9 cellular contexts compared by ENCODE assay signal in genomic region chr12:131092911-131093901, GRCh38.
DNase-seq lines count a peak whose midpoint lies in the region; ATAC-seq and TF ChIP-seq lines count a peak whose summit lies in the region.
"Had no signal": no experiment of that assay in that cellular context is flagged by ENCODE, and none has a peak within 500 bp of the region (broad histone marks: within the 10 kb centered on the region; RNA-seq: fewer than 3 reads in every experiment).

No MANE protein-coding gene starts in this region.

- H3K4me3 ChIP-seq in Loucy (ENCODE audit: low read length, poor library complexity, severe bottlenecking) (no peak overlapping the region), uterus (no peak overlapping the region), GM23338 (no peak overlapping the region)

- no peaks in the 10 kb centered on the region for H3K27me3 ChIP-seq in Loucy (ENCODE audit: insufficient read depth, low read length, poor library complexity, severe bottlenecking)
- no peaks in the 10 kb centered on the region for H3K27me3 ChIP-seq in uterus
- no peaks in the 10 kb centered on the region for H3K27me3 ChIP-seq in GM23338 (ENCODE audit: insufficient read depth)

- no peaks in the 10 kb centered on the region for H3F3A ChIP-seq in Loucy (ENCODE audit: low read depth)
- no peaks in the 10 kb centered on the region for H3F3A ChIP-seq in GM23338 (replicated peaks; ENCODE audit: low read depth)

- H3K27ac ChIP-seq in uterus: no peak overlapping the region
- no peak overlapping the region for H3K27ac ChIP-seq in GM23338 (ENCODE audit: low read depth)
- H3K27ac ChIP-seq: KMS-11 had no signal

- H3K4me2 ChIP-seq in Loucy (ENCODE audit: low read depth, low read length, poor library complexity, severe bottlenecking) (no peak overlapping the region), GM23338 (no peak overlapping the region)
- H3K4me2 ChIP-seq: KMS-11 had no signal

- peak; percentile 69 for ATAC-seq in GM18511 (IDR thresholded peaks at IDR 0.05; ENCODE audit: unreplicated experiment)
- peak; percentile 71 for ATAC-seq in GM21723 (IDR thresholded peaks at IDR 0.05; ENCODE audit: unreplicated experiment)
- no peak for ATAC-seq in GM23338

- no peaks in the 10 kb centered on the region for H3K4me1 ChIP-seq in Loucy (ENCODE audit: insufficient read depth, low read length, poor library complexity, severe bottlenecking)
- no peaks in the 10 kb centered on the region for H3K4me1 ChIP-seq in uterus
- no peaks in the 10 kb centered on the region for H3K4me1 ChIP-seq in GM23338 (ENCODE audit: insufficient read depth)

- H3K27me3 Mint-ChIP-seq in chondrocyte (ENCODE audit: low read depth) (peaks cover 8% of the 10 kb centered on the region), GM23338 (ENCODE audit: insufficient read depth, low read depth, poor library complexity) (peaks cover 6% of the 10 kb centered on the region)

- no peaks in the 10 kb centered on the region for H3K9me3 ChIP-seq in Loucy (ENCODE audit: insufficient read depth, low read depth, low read length)
- no peaks in the 10 kb centered on the region for H3K9me3 ChIP-seq in uterus

- H3K27ac Mint-ChIP-seq in chondrocyte (ENCODE audit: unreplicated experiment): no peak overlapping the region
- no peak overlapping the region for H3K27ac Mint-ChIP-seq in GM23338

- H2AFZ ChIP-seq in Loucy (ENCODE audit: low read length) (no peak overlapping the region), GM23338 (no peak overlapping the region)

- no peaks in the 10 kb centered on the region for H3K36me3 Mint-ChIP-seq in chondrocyte (ENCODE audit: low read depth)
- no peaks in the 10 kb centered on the region for H3K36me3 Mint-ChIP-seq in GM23338 (ENCODE audit: low read depth)

- TF ChIP-seq CTCF in Loucy (conservative IDR thresholded peaks at IDR 0.05; ENCODE audit: low read length) (0 out of 2 replicates have a peak, but pooled peaks have one; percentile 13), chondrocyte (IDR thresholded peaks at IDR 0.05) (no peak), uterus (IDR thresholded peaks at IDR 0.05) (no peak), GM23338 (conservative IDR thresholded peaks at IDR 0.05; ENCODE audit: low read depth in 2 of 2) (no peak)

- H3K36me3 ChIP-seq in Loucy (ENCODE audit: insufficient read depth, low read length) (no peaks in the 10 kb centered on the region), uterus (no peaks in the 10 kb centered on the region), GM23338 (ENCODE audit: insufficient read depth) (no peaks in the 10 kb centered on the region)

- H3K9me3 Mint-ChIP-seq in chondrocyte (ENCODE audit: low read depth) (no peaks in the 10 kb centered on the region), GM23338 (no peaks in the 10 kb centered on the region)

- intact Hi-C loops in uterus (cut with DNase I; ENCODE audit: low total_unique reads): no loop called here

- no peaks in the 10 kb centered on the region for H4K20me1 ChIP-seq in Loucy (ENCODE audit: insufficient read depth, low read length, poor library complexity, severe bottlenecking)
- H4K20me1 ChIP-seq in GM23338 (replicated peaks; ENCODE audit: insufficient read depth): no peaks in the 10 kb centered on the region

- no peaks in the 10 kb centered on the region for H3K9me2 ChIP-seq in Loucy (replicated peaks; ENCODE audit: low read depth, low read length)
- no peaks in the 10 kb centered on the region for H3K9me2 ChIP-seq in GM23338 (ENCODE audit: insufficient read depth)

- TF ChIP-seq POLR2A in uterus (IDR thresholded peaks at IDR 0.05): no peak

- H3K79me2 ChIP-seq in Loucy (ENCODE audit: insufficient read depth, low read length): no peaks in the 10 kb centered on the region
- H3K79me2 ChIP-seq in GM23338 (replicated peaks; ENCODE audit: insufficient read depth): no peaks in the 10 kb centered on the region

- no peak overlapping the region for H3K9ac ChIP-seq in Loucy (ENCODE audit: low read depth, low read length, poor library complexity, severe bottlenecking)
- H3K9ac ChIP-seq: KMS-11 had no signal

- DNase-seq in chondrocyte (ENCODE audit: low spot score) (peak; percentile 76), uterus (peak; percentile 6 to 10), T1000 (lab: John Stamatoyannopoulos, UW) (no peak), GM23338 (ENCODE audit: low spot score) (no peak), HCEC 1CT (no peak)

- no peak overlapping the region for H3K4me3 Mint-ChIP-seq in chondrocyte (ENCODE audit: unreplicated experiment)
- H3K4me3 Mint-ChIP-seq in GM23338: no peak overlapping the region

- peaks cover 4% of the 10 kb centered on the region for H3K4me1 Mint-ChIP-seq in chondrocyte (ENCODE audit: low read depth)
- H3K4me1 Mint-ChIP-seq in GM23338: no peaks in the 10 kb centered on the region; the same call in 2 of the 3 replicates

TF ChIP-seq in GM23338, 12 proteins besides CTCF, POLR2A, EP300 and RAD21 (continues in another document):
- TF ChIP-seq JUNB (IDR thresholded peaks at IDR 0.05; ENCODE audit: unreplicated experiment) (no peak), CREB1 (CRISPR knock-in tag; IDR thresholded peaks at IDR 0.05; ENCODE audit: low read depth) (no peak)
- TF ChIP-seq, protein P1, sequence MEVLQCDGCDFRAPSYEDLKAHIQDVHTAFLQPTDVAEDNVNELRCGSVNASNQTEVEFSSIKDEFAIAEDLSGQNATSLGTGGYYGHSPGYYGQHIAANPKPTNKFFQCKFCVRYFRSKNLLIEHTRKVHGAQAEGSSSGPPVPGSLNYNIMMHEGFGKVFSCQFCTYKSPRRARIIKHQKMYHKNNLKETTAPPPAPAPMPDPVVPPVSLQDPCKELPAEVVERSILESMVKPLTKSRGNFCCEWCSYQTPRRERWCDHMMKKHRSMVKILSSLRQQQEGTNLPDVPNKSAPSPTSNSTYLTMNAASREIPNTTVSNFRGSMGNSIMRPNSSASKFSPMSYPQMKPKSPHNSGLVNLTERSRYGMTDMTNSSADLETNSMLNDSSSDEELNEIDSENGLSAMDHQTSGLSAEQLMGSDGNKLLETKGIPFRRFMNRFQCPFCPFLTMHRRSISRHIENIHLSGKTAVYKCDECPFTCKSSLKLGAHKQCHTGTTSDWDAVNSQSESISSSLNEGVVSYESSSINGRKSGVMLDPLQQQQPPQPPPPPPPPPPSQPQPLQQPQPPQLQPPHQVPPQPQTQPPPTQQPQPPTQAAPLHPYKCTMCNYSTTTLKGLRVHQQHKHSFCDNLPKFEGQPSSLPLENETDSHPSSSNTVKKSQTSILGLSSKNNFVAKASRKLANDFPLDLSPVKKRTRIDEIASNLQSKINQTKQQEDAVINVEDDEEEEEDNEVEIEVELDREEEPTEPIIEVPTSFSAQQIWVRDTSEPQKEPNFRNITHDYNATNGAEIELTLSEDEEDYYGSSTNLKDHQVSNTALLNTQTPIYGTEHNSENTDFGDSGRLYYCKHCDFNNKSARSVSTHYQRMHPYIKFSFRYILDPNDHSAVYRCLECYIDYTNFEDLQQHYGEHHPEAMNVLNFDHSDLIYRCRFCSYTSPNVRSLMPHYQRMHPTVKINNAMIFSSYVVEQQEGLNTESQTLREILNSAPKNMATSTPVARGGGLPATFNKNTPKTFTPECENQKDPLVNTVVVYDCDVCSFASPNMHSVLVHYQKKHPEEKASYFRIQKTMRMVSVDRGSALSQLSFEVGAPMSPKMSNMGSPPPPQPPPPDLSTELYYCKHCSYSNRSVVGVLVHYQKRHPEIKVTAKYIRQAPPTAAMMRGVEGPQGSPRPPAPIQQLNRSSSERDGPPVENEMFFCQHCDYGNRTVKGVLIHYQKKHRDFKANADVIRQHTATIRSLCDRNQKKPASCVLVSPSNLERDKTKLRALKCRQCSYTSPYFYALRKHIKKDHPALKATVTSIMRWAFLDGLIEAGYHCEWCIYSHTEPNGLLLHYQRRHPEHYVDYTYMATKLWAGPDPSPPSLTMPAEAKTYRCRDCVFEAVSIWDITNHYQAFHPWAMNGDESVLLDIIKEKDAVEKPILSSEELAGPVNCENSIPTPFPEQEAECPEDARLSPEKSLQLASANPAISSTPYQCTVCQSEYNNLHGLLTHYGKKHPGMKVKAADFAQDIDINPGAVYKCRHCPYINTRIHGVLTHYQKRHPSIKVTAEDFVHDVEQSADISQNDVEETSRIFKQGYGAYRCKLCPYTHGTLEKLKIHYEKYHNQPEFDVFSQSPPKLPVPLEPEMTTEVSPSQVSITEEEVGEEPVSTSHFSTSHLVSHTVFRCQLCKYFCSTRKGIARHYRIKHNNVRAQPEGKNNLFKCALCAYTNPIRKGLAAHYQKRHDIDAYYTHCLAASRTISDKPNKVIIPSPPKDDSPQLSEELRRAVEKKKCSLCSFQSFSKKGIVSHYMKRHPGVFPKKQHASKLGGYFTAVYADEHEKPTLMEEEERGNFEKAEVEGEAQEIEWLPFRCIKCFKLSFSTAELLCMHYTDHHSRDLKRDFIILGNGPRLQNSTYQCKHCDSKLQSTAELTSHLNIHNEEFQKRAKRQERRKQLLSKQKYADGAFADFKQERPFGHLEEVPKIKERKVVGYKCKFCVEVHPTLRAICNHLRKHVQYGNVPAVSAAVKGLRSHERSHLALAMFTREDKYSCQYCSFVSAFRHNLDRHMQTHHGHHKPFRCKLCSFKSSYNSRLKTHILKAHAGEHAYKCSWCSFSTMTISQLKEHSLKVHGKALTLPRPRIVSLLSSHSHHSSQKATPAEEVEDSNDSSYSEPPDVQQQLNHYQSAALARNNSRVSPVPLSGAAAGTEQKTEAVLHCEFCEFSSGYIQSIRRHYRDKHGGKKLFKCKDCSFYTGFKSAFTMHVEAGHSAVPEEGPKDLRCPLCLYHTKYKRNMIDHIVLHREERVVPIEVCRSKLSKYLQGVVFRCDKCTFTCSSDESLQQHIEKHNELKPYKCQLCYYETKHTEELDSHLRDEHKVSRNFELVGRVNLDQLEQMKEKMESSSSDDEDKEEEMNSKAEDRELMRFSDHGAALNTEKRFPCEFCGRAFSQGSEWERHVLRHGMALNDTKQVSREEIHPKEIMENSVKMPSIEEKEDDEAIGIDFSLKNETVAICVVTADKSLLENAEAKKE (CRISPR knock-in tag; IDR thresholded peaks at IDR 0.05): no peak

Comparison
In these comparisons a context has a peak if more than half of its experiments do, and no peak if none do; other contexts are left out.
1. DNase-seq: peak in chondrocyte (single experiment) and uterus (2 of 2); none in T1000 (single experiment), GM23338 (single experiment) and HCEC 1CT (single experiment).